Comparison of ENCODE assay signal across 2 cellular contexts in the genomic region with DNA sequence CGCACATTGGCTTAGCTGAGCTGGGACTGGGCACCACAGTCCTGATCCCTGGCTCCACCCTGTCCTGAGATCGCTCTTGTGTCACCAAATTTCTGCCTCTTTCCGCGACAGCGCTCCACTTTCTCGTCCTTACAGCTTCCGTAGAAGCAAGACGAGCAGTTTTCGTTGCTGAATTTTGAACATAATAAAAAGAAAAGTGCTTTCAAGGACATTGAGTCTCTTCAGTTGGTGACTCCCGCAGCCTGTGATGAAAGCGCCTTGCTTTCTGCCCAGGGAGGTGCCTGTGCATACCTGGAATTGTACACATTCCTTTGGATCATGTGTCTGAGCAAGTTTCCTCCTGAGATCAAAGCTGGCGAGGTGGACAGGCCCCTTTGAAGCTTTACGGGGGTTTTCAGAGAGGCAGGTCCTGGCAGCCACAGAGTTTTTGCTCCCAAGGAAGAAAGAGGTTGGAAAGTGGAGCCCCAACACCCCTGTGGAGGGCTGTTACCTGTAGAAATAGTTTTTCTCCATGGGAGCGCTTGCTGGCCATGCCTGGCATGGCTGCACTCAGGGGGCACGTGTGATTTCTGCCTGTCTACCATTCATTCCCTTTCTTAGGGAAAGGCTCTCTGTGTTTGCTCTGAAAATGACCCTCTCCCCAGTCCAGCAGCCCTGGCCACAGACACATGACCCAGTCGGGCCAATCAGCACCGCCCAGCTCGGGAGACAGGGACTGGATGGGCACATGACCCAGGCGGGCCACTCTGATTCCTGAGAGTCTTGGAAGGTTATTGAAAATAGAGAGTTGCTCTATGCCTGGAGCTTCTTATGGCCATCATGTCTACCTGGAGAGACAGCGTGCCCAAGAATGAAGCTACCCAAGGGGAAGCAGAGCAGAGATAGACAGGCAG.
TF ChIP-seq lines count a peak whose summit lies in the region.

No MANE protein-coding gene starts in this region.

TF ChIP-seq in SK-N-SH, 30 proteins besides CTCF, POLR2A, EP300 and RAD21 (continued from another document):
- TF ChIP-seq, protein P1, sequence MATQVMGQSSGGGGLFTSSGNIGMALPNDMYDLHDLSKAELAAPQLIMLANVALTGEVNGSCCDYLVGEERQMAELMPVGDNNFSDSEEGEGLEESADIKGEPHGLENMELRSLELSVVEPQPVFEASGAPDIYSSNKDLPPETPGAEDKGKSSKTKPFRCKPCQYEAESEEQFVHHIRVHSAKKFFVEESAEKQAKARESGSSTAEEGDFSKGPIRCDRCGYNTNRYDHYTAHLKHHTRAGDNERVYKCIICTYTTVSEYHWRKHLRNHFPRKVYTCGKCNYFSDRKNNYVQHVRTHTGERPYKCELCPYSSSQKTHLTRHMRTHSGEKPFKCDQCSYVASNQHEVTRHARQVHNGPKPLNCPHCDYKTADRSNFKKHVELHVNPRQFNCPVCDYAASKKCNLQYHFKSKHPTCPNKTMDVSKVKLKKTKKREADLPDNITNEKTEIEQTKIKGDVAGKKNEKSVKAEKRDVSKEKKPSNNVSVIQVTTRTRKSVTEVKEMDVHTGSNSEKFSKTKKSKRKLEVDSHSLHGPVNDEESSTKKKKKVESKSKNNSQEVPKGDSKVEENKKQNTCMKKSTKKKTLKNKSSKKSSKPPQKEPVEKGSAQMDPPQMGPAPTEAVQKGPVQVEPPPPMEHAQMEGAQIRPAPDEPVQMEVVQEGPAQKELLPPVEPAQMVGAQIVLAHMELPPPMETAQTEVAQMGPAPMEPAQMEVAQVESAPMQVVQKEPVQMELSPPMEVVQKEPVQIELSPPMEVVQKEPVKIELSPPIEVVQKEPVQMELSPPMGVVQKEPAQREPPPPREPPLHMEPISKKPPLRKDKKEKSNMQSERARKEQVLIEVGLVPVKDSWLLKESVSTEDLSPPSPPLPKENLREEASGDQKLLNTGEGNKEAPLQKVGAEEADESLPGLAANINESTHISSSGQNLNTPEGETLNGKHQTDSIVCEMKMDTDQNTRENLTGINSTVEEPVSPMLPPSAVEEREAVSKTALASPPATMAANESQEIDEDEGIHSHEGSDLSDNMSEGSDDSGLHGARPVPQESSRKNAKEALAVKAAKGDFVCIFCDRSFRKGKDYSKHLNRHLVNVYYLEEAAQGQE (IDR thresholded peaks at IDR 0.05; ENCODE audit: low read depth, low read length) = no peak
- TF ChIP-seq, protein P2, sequence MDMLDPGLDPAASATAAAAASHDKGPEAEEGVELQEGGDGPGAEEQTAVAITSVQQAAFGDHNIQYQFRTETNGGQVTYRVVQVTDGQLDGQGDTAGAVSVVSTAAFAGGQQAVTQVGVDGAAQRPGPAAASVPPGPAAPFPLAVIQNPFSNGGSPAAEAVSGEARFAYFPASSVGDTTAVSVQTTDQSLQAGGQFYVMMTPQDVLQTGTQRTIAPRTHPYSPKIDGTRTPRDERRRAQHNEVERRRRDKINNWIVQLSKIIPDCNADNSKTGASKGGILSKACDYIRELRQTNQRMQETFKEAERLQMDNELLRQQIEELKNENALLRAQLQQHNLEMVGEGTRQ (IDR thresholded peaks at IDR 0.05; ENCODE audit: borderline replicate concordance, low read depth, low read length) = no peak
- no peak for TF ChIP-seq RCOR1 (IDR thresholded peaks at IDR 0.05; ENCODE audit: low read length)
- no peak for TF ChIP-seq MXI1 (IDR thresholded peaks at IDR 0.05; ENCODE audit: low read depth, low read length)
- TF ChIP-seq GABPA (IDR thresholded peaks at IDR 0.05; ENCODE audit: low read depth) = no peak
- no peak for TF ChIP-seq NRF1 (IDR thresholded peaks at IDR 0.05; ENCODE audit: low read depth, low read length)
- TF ChIP-seq FOXM1 (IDR thresholded peaks at IDR 0.05; ENCODE audit: low read depth) = no peak
- TF ChIP-seq NFIC (IDR thresholded peaks at IDR 0.05; ENCODE audit: borderline replicate concordance) = no peak
- TF ChIP-seq, protein P3, sequence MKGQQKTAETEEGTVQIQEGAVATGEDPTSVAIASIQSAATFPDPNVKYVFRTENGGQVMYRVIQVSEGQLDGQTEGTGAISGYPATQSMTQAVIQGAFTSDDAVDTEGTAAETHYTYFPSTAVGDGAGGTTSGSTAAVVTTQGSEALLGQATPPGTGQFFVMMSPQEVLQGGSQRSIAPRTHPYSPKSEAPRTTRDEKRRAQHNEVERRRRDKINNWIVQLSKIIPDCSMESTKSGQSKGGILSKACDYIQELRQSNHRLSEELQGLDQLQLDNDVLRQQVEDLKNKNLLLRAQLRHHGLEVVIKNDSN (IDR thresholded peaks at IDR 0.05; ENCODE audit: borderline replicate concordance, low read depth) = no peak
- no peak for TF ChIP-seq FOXJ3 (CRISPR knock-in tag; IDR thresholded peaks at IDR 0.05)
- no peak for TF ChIP-seq EZH2phosphoT487 (IDR thresholded peaks at IDR 0.05; ENCODE audit: borderline replicate concordance, low read depth)
- TF ChIP-seq, protein P4, sequence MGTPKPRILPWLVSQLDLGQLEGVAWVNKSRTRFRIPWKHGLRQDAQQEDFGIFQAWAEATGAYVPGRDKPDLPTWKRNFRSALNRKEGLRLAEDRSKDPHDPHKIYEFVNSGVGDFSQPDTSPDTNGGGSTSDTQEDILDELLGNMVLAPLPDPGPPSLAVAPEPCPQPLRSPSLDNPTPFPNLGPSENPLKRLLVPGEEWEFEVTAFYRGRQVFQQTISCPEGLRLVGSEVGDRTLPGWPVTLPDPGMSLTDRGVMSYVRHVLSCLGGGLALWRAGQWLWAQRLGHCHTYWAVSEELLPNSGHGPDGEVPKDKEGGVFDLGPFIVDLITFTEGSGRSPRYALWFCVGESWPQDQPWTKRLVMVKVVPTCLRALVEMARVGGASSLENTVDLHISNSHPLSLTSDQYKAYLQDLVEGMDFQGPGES (IDR thresholded peaks at IDR 0.05; ENCODE audit: low read depth, low read length) = no peak
- TF ChIP-seq POLR2AphosphoS5 (IDR thresholded peaks at IDR 0.05; ENCODE audit: low read depth, low read length) = no peak

TF ChIP-seq in SK-N-SH treated with all-trans-retinoic acid at 6 μM for 48 hours, 23 proteins besides CTCF, POLR2A, EP300 and RAD21 (continued from another document):
- TF ChIP-seq, protein P5, sequence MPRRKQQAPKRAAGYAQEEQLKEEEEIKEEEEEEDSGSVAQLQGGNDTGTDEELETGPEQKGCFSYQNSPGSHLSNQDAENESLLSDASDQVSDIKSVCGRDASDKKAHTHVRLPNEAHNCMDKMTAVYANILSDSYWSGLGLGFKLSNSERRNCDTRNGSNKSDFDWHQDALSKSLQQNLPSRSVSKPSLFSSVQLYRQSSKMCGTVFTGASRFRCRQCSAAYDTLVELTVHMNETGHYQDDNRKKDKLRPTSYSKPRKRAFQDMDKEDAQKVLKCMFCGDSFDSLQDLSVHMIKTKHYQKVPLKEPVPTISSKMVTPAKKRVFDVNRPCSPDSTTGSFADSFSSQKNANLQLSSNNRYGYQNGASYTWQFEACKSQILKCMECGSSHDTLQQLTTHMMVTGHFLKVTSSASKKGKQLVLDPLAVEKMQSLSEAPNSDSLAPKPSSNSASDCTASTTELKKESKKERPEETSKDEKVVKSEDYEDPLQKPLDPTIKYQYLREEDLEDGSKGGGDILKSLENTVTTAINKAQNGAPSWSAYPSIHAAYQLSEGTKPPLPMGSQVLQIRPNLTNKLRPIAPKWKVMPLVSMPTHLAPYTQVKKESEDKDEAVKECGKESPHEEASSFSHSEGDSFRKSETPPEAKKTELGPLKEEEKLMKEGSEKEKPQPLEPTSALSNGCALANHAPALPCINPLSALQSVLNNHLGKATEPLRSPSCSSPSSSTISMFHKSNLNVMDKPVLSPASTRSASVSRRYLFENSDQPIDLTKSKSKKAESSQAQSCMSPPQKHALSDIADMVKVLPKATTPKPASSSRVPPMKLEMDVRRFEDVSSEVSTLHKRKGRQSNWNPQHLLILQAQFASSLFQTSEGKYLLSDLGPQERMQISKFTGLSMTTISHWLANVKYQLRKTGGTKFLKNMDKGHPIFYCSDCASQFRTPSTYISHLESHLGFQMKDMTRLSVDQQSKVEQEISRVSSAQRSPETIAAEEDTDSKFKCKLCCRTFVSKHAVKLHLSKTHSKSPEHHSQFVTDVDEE (CRISPR knock-in tag; IDR thresholded peaks at IDR 0.05) = no peak
- TF ChIP-seq, protein P6, sequence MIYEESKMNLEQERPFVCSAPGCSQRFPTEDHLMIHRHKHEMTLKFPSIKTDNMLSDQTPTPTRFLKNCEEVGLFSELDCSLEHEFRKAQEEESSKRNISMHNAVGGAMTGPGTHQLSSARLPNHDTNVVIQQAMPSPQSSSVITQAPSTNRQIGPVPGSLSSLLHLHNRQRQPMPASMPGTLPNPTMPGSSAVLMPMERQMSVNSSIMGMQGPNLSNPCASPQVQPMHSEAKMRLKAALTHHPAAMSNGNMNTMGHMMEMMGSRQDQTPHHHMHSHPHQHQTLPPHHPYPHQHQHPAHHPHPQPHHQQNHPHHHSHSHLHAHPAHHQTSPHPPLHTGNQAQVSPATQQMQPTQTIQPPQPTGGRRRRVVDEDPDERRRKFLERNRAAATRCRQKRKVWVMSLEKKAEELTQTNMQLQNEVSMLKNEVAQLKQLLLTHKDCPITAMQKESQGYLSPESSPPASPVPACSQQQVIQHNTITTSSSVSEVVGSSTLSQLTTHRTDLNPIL (CRISPR knock-in tag; IDR thresholded peaks at IDR 0.05; ENCODE audit: low read depth) = no peak
